Comparison of ENCODE assay signal across 15 cellular contexts in the genomic region with DNA sequence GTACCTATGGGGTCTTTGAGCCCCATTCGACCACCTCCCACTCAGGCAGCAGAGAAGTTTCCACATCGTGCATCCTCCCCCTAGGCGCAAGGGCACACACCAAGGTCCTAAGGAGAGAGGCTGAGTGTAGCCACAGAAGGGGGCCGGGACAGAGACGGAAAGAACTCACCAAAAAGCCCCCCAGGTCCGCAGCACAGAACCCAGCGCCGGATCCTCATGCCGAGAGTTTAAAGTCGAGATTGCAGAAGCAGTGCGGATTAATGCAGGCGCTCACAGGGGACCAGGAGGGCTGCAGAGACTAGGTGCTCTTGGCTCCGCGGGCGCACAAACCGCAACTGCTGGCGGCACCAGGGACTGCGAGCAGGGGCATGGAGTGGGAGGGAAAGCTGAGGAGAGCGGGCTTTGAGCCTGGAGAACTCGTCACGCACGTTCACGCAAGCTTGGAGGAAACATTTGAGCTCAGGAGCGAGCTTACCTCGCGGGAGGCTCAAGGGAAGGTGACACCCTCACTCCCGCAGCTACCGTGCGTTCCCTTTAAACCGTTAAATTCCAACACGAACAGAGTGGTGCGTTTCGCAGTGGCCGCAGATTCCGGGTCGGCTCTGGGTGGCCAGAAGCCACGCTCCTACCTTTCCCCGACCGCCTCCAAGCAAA.
A peak's percentile ranks its signal among the peaks of the same experiment; 100 is the strongest.
DNase-seq lines count a peak whose midpoint lies in the region; ATAC-seq and TF ChIP-seq lines count a peak whose summit lies in the region.
"Had no signal": no experiment of that assay in that cellular context is flagged by ENCODE, and none has a peak within 500 bp of the region (broad histone marks: within the 10 kb centered on the region; RNA-seq: fewer than 3 reads in every experiment).

No MANE protein-coding gene starts in this region.

- no peaks in the 10 kb centered on the region for H3K36me3 ChIP-seq in adipocyte (ENCODE audit: control insufficient read depth, insufficient read depth, low read length, severe bottlenecking)

- H3K36me3 Mint-ChIP-seq in nephron progenitor cell (ENCODE audit: low read depth): peaks cover 17% of the 10 kb centered on the region
- H3K36me3 Mint-ChIP-seq: CD8-positive, alpha-beta T cell had no signal

- peaks cover 18% of the 10 kb centered on the region for H3K9me3 ChIP-seq in adipocyte (ENCODE audit: control insufficient read depth, low read length)

- peaks cover 100% of the 10 kb centered on the region for H3K27me3 Mint-ChIP-seq in nephron progenitor cell (ENCODE audit: low read depth, poor library complexity)

- DNase-seq in AG20443 (ENCODE audit: low spot score): peak; percentile 16
- DNase-seq in GM13977 (ENCODE audit: low spot score): peak; percentile 16
- DNase-seq in adipocyte (ENCODE audit: low read depth): no peak
- DNase-seq in nephron progenitor cell: no peak
- no peak for DNase-seq in hippocampal formation (lab: John Stamatoyannopoulos, UW)
- DNase-seq in stimulated activated naive CD8-positive, alpha-beta T cell treated with anti-CD3 and anti-CD28 coated beads, Interleukin-15, Interleukin-2, amounts not matched to agents 100 U/mL and 50 U/mL, for 24 hours: no peak
- DNase-seq: activated B cell treated with CpG ODN at 0.5 μM for 24 hours; activated effector memory CD4-positive, alpha-beta T cell treated with Interleukin-2 at 50 U/mL for 16 hours; CD8-positive, alpha-beta T cell; GM23248; NCI-H1105; NCI-H748 treated with DMSO at 0.1 percent for 48 hours; SHP77 treated with DMSO at 0.1 percent for 48 hours had no signal

- TF ChIP-seq CTCF in GM13977 (IDR thresholded peaks at IDR 0.05; ENCODE audit: extremely low read depth, insufficient read depth, missing control alignments): no peak
- no peak for TF ChIP-seq CTCF in nephron progenitor cell (IDR thresholded peaks at IDR 0.05)

- H3K9me3 Mint-ChIP-seq in nephron progenitor cell: peaks cover 19% of the 10 kb centered on the region

- peaks cover 96% of the 10 kb centered on the region for H3K27me3 ChIP-seq in adipocyte (replicated peaks; ENCODE audit: control insufficient read depth, insufficient read depth, low read length)

- H3K4me3 Mint-ChIP-seq in nephron progenitor cell: peak overlapping the region; percentile 58
- H3K4me3 Mint-ChIP-seq: activated B cell treated with CpG ODN at 0.5 μM for 24 hours; CD8-positive, alpha-beta T cell had no signal

- no peak overlapping the region for H3K9ac ChIP-seq in adipocyte (ENCODE audit: low read length)
- H3K9ac ChIP-seq: GM23248 had no signal

- peak overlapping the region; percentile 31 for H3K4me3 ChIP-seq in adipocyte (ENCODE audit: low read length)
- H3K4me3 ChIP-seq: GM23248 had no signal

- ATAC-seq in stimulated activated naive CD8-positive, alpha-beta T cell treated with anti-CD3 and anti-CD28 coated beads, Interleukin-15, Interleukin-2, amounts not matched to agents 100 U/mL and 50 U/mL, for 24 hours: no peak
- no peak for ATAC-seq in GM18867 (IDR thresholded peaks at IDR 0.05; ENCODE audit: unreplicated experiment)
- no peak for ATAC-seq in HG03460 (IDR thresholded peaks at IDR 0.05; ENCODE audit: unreplicated experiment)
- ATAC-seq: CD8-positive, alpha-beta T cell had no signal

- peaks cover 13% of the 10 kb centered on the region for H3K4me1 ChIP-seq in adipocyte (ENCODE audit: control insufficient read depth, insufficient read depth, low read length)

- in situ Hi-C loops in GM13977 (cut with MboI; ENCODE audit: low pct_unique_long_range_greater_than_20kb, low sequenced_read_pairs, unreplicated experiment): no loop called here

- peaks cover 28% of the 10 kb centered on the region for H3K4me1 Mint-ChIP-seq in nephron progenitor cell

- H3K27ac Mint-ChIP-seq in nephron progenitor cell: no peak overlapping the region
- H3K27ac Mint-ChIP-seq: activated B cell treated with CpG ODN at 0.5 μM for 24 hours; CD8-positive, alpha-beta T cell had no signal

Comparison
In these comparisons a context has a peak if more than half of its experiments do, and no peak if none do; other contexts are left out.
1. DNase-seq: peak in AG20443 (single experiment) and GM13977 (single experiment); none in adipocyte (single experiment), nephron progenitor cell (single experiment), hippocampal formation (0 of 2) and stimulated activated naive CD8-positive, alpha-beta T cell treated with anti-CD3 and anti-CD28 coated beads, Interleukin-15, Interleukin-2, amounts not matched to agents 100 U/mL and 50 U/mL, for 24 hours (single experiment).